8 cellular contexts compared by ENCODE assay signal in the genomic region with DNA sequence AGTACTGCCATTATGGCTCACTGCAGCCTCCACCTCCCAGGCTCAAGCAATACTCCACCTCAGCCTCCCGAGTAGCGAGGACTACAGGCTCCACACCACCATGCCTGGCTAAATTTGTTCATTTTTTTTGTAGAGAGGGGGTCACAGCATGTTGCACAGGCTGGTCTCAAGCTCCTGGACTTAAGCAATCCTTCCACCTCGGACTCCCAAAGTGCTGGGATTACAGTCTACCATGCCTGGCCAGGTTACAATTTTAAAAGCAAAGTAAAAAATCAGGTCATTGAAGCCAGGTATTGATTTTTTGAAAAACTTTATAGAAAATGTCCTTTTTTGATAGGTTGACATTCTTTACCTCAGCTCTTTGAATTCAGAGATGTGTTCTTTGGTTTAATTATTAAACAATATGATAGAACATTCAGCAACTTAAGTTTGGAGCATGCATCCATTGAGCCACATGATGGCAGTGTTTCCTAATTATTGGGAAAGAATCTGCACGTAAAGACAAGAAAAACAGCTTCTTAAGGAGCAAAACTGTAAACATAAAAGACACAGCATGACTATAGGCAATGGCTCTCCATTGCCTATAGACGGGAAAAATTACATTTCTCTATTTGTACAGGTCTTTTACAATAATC. TPM values are rescaled to one million over a fixed set of nuclear protein-coding genes. Genes with fewer than 3 reads are reported as not detected.
A peak's percentile ranks its signal among the peaks of the same experiment; 100 is the strongest.
DNase-seq lines count a peak whose midpoint lies in the region; ATAC-seq and TF ChIP-seq lines count a peak whose summit lies in the region.

No MANE protein-coding gene starts in this region.

- peaks cover 0 to 20% of the 10 kb centered on the region in 2 donors for H3K4me1 ChIP-seq in esophagus (ENCODE audit: control insufficient read depth in 2 of 2, insufficient read depth in 2 of 2, low read length in 1 of 2)

- ATAC-seq in natural killer cell, result peak; percentile 28 to 49 (median 33)

- H3K9me3 ChIP-seq in esophagus (ENCODE audit: control insufficient read depth in 2 of 2, insufficient read depth in 1 of 2, low read depth in 1 of 2, low read length in 1 of 2), result no peaks in the 10 kb centered on the region

- peaks cover 26 to 45% of the 10 kb centered on the region in 2 donors for H3K4me1 Mint-ChIP-seq in natural killer cell

- TF ChIP-seq CTCF in GM12873 (IDR thresholded peaks at IDR 0.05; ENCODE audit: insufficient read depth, low read depth, low read length, missing control alignments) (peak; percentile 62), natural killer cell (IDR thresholded peaks at IDR 0.05) (peak; percentile 81)

- no peaks in the 10 kb centered on the region for H3K36me3 ChIP-seq in esophagus (ENCODE audit: control insufficient read depth in 2 of 2, insufficient read depth in 2 of 2, low read length in 1 of 2)

- H3K36me3 Mint-ChIP-seq in natural killer cell, result no peaks in the 10 kb centered on the region

- H3K4me3 ChIP-seq in esophagus (ENCODE audit: low read depth in 1 of 2, low read length in 2 of 2), result peak overlapping the region in 1 of 2 donors; percentile 7

- WGBS in esophagus, 2 donors, result 18 to 20% methylated on average over 5 of the region's 5 CpGs

- no peaks in the 10 kb centered on the region for H3K27me3 ChIP-seq in esophagus (ENCODE audit: control insufficient read depth in 1 of 2, insufficient read depth in 2 of 2, low read length in 2 of 2)

- peaks cover 0 to 7% of the 10 kb centered on the region in 2 donors for H3K27me3 Mint-ChIP-seq in natural killer cell (ENCODE audit: low read depth in 2 of 2)

- DNase-seq in AG08395 (ENCODE audit: low spot score) (peak; percentile 62), NCI-H2227 treated with DMSO at 0.1 percent for 48 hours (lab: John Stamatoyannopoulos, UW) (peak; percentile 50), natural killer cell (no peak), GM19240 (ENCODE audit: insufficient read length, low spot score) (no peak), islet precursor cell (no peak)
- DNase-seq in activated CD4-positive, alpha-beta T cell treated with anti-CD3 and anti-CD28 coated beads, Interleukin-2, amount 50 U/mL, for 1 hour, result peak; percentile 40

- H3K9me3 Mint-ChIP-seq in natural killer cell, result no peaks in the 10 kb centered on the region

- intact Hi-C loops in natural killer cell (cut with micrococcal nuclease), result loop anchor here (1.0 to 5.0 kb wide), 3 partner anchors 37 to 247 kb away; a partner anchor contains a TSS

- peak overlapping the region; percentile 85 to 90 for H3K27ac Mint-ChIP-seq in natural killer cell

- peak overlapping the region; percentile 87 for H3K4me3 Mint-ChIP-seq in natural killer cell

- peak overlapping the region; percentile 95 for H3K27ac ChIP-seq in esophagus (ENCODE audit: low read depth in 2 of 2, low read length in 1 of 2)

RNA-seq across cellular contexts. Expression of a gene that starts 1.7 kb away (rescaled TPM):
- polyA plus RNA-seq in esophagus, result 1 to 10 TPM; 1.9 to 2.3 TPM
- 1 to 10 TPM; 1.2 to 2.5 (median 1.6) TPM for total RNA-seq in natural killer cell

RNA-seq across cellular contexts. Expression of a gene that starts 9.8 kb away (rescaled TPM):
- 1 to 10 TPM; 4.8 TPM for polyA plus RNA-seq in esophagus
- total RNA-seq in natural killer cell, result 1 to 10 TPM; 4.8 to 7.0 (median 6.0) TPM

RNA-seq across cellular contexts. Expression of a gene that starts 22.8 kb away (rescaled TPM):
- 1 to 10 TPM; 1.5 to 1.8 TPM for polyA plus RNA-seq in esophagus
- total RNA-seq in natural killer cell, result under 1 TPM in 2 of 3 donors, not detected in 1; 0.49 to 0.84 TPM

RNA-seq across cellular contexts. Expression of a gene that starts 33.2 kb away (rescaled TPM):
- 100 to 1,000 TPM; 216 to 253 TPM for polyA plus RNA-seq in esophagus
- 100 to 1,000 TPM; 151 to 165 (median 159) TPM for total RNA-seq in natural killer cell

RNA-seq across cellular contexts. Expression of a gene that starts 34.4 kb away (rescaled TPM):
- polyA plus RNA-seq in esophagus, result 1 to 10 TPM; 1.7 to 6.0 TPM
- 1 to 10 TPM in 2 of 3 donors, under 1 TPM in 1; 0.54 to 2.2 (median 1.8) TPM for total RNA-seq in natural killer cell

Comparison
In these comparisons a context has a peak if more than half of its experiments do, and no peak if none do; other contexts are left out.
1. DNase-seq: peak in AG08395 (single experiment), NCI-H2227 treated with DMSO at 0.1 percent for 48 hours (single experiment) and activated CD4-positive, alpha-beta T cell treated with anti-CD3 and anti-CD28 coated beads, Interleukin-2, amount 50 U/mL, for 1 hour (single experiment); none in natural killer cell (single experiment), GM19240 (single experiment) and islet precursor cell (single experiment).